In the genomic region with DNA sequence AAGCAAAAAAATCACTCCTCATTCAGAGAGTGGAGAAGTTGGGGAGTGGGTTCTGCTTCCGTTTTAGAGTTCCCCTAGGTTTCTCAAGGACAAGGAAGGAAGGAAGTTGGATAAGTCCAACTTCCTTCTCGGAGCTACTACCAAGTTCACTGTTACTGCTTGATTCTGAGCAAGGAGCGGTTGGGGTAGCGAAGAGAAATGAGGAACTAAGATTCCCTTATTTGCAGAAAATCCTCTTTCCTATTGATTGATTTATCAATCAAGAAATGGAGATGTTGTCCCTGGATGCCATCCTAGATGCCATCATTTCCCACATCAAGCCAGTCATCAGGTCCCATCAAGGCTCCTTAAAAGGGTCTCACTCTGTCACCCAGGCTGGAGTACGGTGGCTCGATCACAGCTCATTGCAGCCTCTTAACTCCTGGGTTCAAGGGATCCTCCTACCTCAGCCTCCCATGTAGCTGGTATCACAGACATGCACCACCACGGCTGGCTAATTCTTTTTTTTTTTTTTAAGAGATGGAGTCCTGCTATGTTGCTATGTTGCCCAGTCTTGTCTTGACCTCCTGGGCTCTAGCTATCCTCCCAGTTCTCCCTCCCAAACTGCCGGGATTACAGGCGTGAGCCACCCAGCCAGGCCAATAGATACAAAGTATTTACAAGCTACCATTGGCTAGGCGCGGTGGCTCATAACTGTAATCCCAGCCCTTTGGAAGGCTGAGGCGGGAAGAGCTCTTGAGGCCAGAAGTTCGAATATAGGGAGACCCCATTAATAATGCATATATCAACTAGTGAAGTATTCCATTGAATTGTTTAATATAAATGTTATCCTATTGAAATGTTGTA, we compare ENCODE assay signal across 8 cellular contexts. TPM values are rescaled to one million over a fixed set of nuclear protein-coding genes. Genes with fewer than 3 reads are reported as not detected.
DNase-seq lines count a peak whose midpoint lies in the region; ATAC-seq and TF ChIP-seq lines count a peak whose summit lies in the region.

No MANE protein-coding gene starts in this region.

- H3K9me3 ChIP-seq in esophagus muscularis mucosa (no peaks in the 10 kb centered on the region), prostate gland (no peaks in the 10 kb centered on the region)

- H3K4me3 ChIP-seq in GM23338, result peak overlapping the region; percentile 60
- H3K4me3 ChIP-seq in esophagus muscularis mucosa, result peak overlapping the region; percentile 65 to 82 (median 74)
- peak overlapping the region; percentile 67 to 68 for H3K4me3 ChIP-seq in prostate gland

- intact Hi-C loops in esophagus muscularis mucosa (cut with DNase I), result no loop called here
- intact Hi-C loops in prostate gland (cut with DNase I), result no loop called here

- H3K27me3 ChIP-seq in GM23338 (ENCODE audit: insufficient read depth) (no peaks in the 10 kb centered on the region), esophagus muscularis mucosa (no peaks in the 10 kb centered on the region), prostate gland (replicated peaks; ENCODE audit: insufficient read depth) (no peaks in the 10 kb centered on the region)

- DNase-seq in GM23338 (ENCODE audit: low spot score), result no peak
- DNase-seq in SIG-M5 (lab: John Stamatoyannopoulos, UW), result peak; percentile 33
- DNase-seq in esophagus muscularis mucosa (ENCODE audit: extremely low spot score), result no peak
- no peak for DNase-seq in prostate gland (ENCODE audit: low spot score)
- no peak for DNase-seq in NCI-H146 treated with DMSO at 0.1 percent for 48 hours (lab: John Stamatoyannopoulos, UW; ENCODE audit: unreplicated experiment)

- 0 out of 2 replicates have a peak, but pooled peaks cover 4% of the 10 kb centered on the region for H3F3A ChIP-seq in GM23338 (replicated peaks; ENCODE audit: low read depth)

- no peaks in the 10 kb centered on the region for H3K36me3 Mint-ChIP-seq in GM23338 (ENCODE audit: low read depth)

- ATAC-seq in GM23338, result peak; percentile 6; the same call in 2 of the 3 replicates
- no peak for ATAC-seq in GM21360 (IDR thresholded peaks at IDR 0.05; ENCODE audit: unreplicated experiment)
- ATAC-seq in HG03521 (IDR thresholded peaks at IDR 0.05; ENCODE audit: unreplicated experiment), result no peak
- no peak for ATAC-seq in activated CD4-positive, CD25-positive, alpha-beta regulatory T cell treated with anti-CD3 and anti-CD28 coated beads, Interleukin-2, amount 50 U/mL, for 24 hours

- 79% methylated on average over 13 of the region's 13 CpGs for WGBS in esophagus muscularis mucosa
- 80% methylated on average over 13 of the region's 13 CpGs for WGBS in prostate gland

- H3K4me1 ChIP-seq in GM23338 (ENCODE audit: insufficient read depth) (no peaks in the 10 kb centered on the region), esophagus muscularis mucosa (peaks cover 5 to 26% (median 20%) of the 10 kb centered on the region in 4 donors), prostate gland (replicated peaks) (peaks cover 3% of the 10 kb centered on the region)

- H3K79me2 ChIP-seq in GM23338 (replicated peaks; ENCODE audit: insufficient read depth), result peaks cover 6% of the 10 kb centered on the region; the same call in 1 of the 2 replicates

- H2AFZ ChIP-seq in GM23338, result no peak overlapping the region

- H3K4me3 Mint-ChIP-seq in GM23338, result peak overlapping the region; percentile 87

- TF ChIP-seq POLR2A in esophagus muscularis mucosa (IDR thresholded peaks at IDR 0.05; ENCODE audit: low read depth) (no peak), prostate gland (IDR thresholded peaks at IDR 0.05) (no peak)

- 0 out of 2 replicates have a peak, but pooled peaks cover 4% of the 10 kb centered on the region for H3K9me2 ChIP-seq in GM23338 (ENCODE audit: insufficient read depth)

- H3K36me3 ChIP-seq in GM23338 (ENCODE audit: insufficient read depth) (no peaks in the 10 kb centered on the region), esophagus muscularis mucosa (peaks cover 0 to 4% (median 0%) of the 10 kb centered on the region in 4 donors), prostate gland (no peaks in the 10 kb centered on the region)

- H3K27me3 Mint-ChIP-seq in GM23338 (ENCODE audit: insufficient read depth, low read depth, poor library complexity), result peaks cover 8% of the 10 kb centered on the region

- no peaks in the 10 kb centered on the region for H4K20me1 ChIP-seq in GM23338 (replicated peaks; ENCODE audit: insufficient read depth)

- peak overlapping the region; percentile 76 for H3K4me2 ChIP-seq in GM23338

- TF ChIP-seq EP300 in esophagus muscularis mucosa (IDR thresholded peaks at IDR 0.05), result no peak

- H3K27ac Mint-ChIP-seq in GM23338, result peak overlapping the region; percentile 98

- peaks cover 3% of the 10 kb centered on the region; the same call in 1 of the 3 replicates for H3K4me1 Mint-ChIP-seq in GM23338

- H3K9me3 Mint-ChIP-seq in GM23338, result no peaks in the 10 kb centered on the region

- H3K27ac ChIP-seq in GM23338 (ENCODE audit: low read depth) (peak overlapping the region; percentile 89), esophagus muscularis mucosa (replicated peaks in 1 of 4) (peak overlapping the region; percentile 93 to 99 (median 96)), prostate gland (peak overlapping the region; percentile 96 to 99)

- TF ChIP-seq CTCF in GM23338 (conservative IDR thresholded peaks at IDR 0.05; ENCODE audit: low read depth in 2 of 2) (no peak), esophagus muscularis mucosa (IDR thresholded peaks at IDR 0.05) (no peak), prostate gland (IDR thresholded peaks at IDR 0.05) (no peak)

TF ChIP-seq in GM23338, 12 proteins besides CTCF, POLR2A, EP300 and RAD21 (continues in another document):
- TF ChIP-seq ZNF114 (CRISPR knock-in tag; IDR thresholded peaks at IDR 0.05), result no peak
- no peak for TF ChIP-seq POLR2AphosphoS5 (IDR thresholded peaks at IDR 0.05; ENCODE audit: low read depth)
- TF ChIP-seq, protein P1, sequence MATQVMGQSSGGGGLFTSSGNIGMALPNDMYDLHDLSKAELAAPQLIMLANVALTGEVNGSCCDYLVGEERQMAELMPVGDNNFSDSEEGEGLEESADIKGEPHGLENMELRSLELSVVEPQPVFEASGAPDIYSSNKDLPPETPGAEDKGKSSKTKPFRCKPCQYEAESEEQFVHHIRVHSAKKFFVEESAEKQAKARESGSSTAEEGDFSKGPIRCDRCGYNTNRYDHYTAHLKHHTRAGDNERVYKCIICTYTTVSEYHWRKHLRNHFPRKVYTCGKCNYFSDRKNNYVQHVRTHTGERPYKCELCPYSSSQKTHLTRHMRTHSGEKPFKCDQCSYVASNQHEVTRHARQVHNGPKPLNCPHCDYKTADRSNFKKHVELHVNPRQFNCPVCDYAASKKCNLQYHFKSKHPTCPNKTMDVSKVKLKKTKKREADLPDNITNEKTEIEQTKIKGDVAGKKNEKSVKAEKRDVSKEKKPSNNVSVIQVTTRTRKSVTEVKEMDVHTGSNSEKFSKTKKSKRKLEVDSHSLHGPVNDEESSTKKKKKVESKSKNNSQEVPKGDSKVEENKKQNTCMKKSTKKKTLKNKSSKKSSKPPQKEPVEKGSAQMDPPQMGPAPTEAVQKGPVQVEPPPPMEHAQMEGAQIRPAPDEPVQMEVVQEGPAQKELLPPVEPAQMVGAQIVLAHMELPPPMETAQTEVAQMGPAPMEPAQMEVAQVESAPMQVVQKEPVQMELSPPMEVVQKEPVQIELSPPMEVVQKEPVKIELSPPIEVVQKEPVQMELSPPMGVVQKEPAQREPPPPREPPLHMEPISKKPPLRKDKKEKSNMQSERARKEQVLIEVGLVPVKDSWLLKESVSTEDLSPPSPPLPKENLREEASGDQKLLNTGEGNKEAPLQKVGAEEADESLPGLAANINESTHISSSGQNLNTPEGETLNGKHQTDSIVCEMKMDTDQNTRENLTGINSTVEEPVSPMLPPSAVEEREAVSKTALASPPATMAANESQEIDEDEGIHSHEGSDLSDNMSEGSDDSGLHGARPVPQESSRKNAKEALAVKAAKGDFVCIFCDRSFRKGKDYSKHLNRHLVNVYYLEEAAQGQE (IDR thresholded peaks at IDR 0.05; ENCODE audit: unreplicated experiment), result no peak
- no peak for TF ChIP-seq CREB1 (CRISPR knock-in tag; IDR thresholded peaks at IDR 0.05; ENCODE audit: low read depth)
- no peak for TF ChIP-seq EZH2 (IDR thresholded peaks at IDR 0.05; ENCODE audit: low read depth, unreplicated experiment)

RNA-seq across cellular contexts. Expression of a gene that starts 0.8 kb away (rescaled TPM):
- 2.7 and 3.0 TPM in 2 replicates for total RNA-seq in GM23338 (2014; rRNA removed; shearing (Covaris generic))
- polyA plus RNA-seq in GM23338 (2016; fragmentation: Nextera tagmentation; extraction: Ambion mirVana), result 4.9 and 7.4 TPM in 2 replicates
- total RNA-seq in esophagus muscularis mucosa (1 to 10 TPM; 4.9 to 9.3 (median 6.9) TPM), prostate gland (10 to 100 TPM; 10.7 to 17.1 TPM)

RNA-seq across cellular contexts. Expression of a gene that starts 11.0 kb away (rescaled TPM):
- 6.7 and 7.9 TPM in 2 replicates for total RNA-seq in GM23338 (2014; rRNA removed; shearing (Covaris generic))
- 0.99 and 1.4 TPM in 2 replicates for polyA plus RNA-seq in GM23338 (2016; fragmentation: Nextera tagmentation; extraction: Ambion mirVana)
- total RNA-seq in esophagus muscularis mucosa, result 10 to 100 TPM; 29.8 to 52.4 (median 31.8) TPM
- 10 to 100 TPM in 1 of 2 donors, 1 to 10 TPM in 1; 9.7 to 32.4 TPM for total RNA-seq in prostate gland

RNA-seq across cellular contexts. Expression of a gene that starts 11.6 kb away (rescaled TPM):
- total RNA-seq in GM23338 (2014; rRNA removed; shearing (Covaris generic)), result 9.3 and 9.5 TPM in 2 replicates
- 8.1 and 10.6 TPM in 2 replicates for polyA plus RNA-seq in GM23338 (2016; fragmentation: Nextera tagmentation; extraction: Ambion mirVana)
- total RNA-seq in esophagus muscularis mucosa (10 to 100 TPM in 3 of 4 donors, 1 to 10 TPM in 1; 9.7 to 17.2 (median 14.1) TPM), prostate gland (10 to 100 TPM; 15.7 to 19.7 TPM)

RNA-seq across cellular contexts. Expression of a gene that starts 32.4 kb away (rescaled TPM):
- 65.1 and 65.4 TPM in 2 replicates for total RNA-seq in GM23338 (2014; rRNA removed; shearing (Covaris generic))
- polyA plus RNA-seq in GM23338 (2016; fragmentation: Nextera tagmentation; extraction: Ambion mirVana), result 116 and 125 TPM in 2 replicates
- total RNA-seq in esophagus muscularis mucosa (10 to 100 TPM; 11.2 to 15.2 (median 13.2) TPM), prostate gland (10 to 100 TPM; 29.6 to 34.0 TPM)

RNA-seq across cellular contexts. Expression of a gene that starts 32.8 kb away (rescaled TPM):
- 31.3 and 42.4 TPM in 2 replicates for total RNA-seq in GM23338 (2014; rRNA removed; shearing (Covaris generic))
- polyA plus RNA-seq in GM23338 (2016; fragmentation: Nextera tagmentation; extraction: Ambion mirVana), result 14.2 and 15.0 TPM in 2 replicates
- total RNA-seq in esophagus muscularis mucosa (10 to 100 TPM; 40.7 to 75.2 (median 54.0) TPM), prostate gland (10 to 100 TPM; 69.0 to 72.5 TPM)
